8 cellular contexts compared by ENCODE assay signal in genomic region chr12:53232641-53233538, GRCh38. TPM values are rescaled to one million over a fixed set of nuclear protein-coding genes. Genes with fewer than 3 reads are reported as not detected.
DNase-seq lines count a peak whose midpoint lies in the region; ATAC-seq and TF ChIP-seq lines count a peak whose summit lies in the region.

No MANE protein-coding gene starts in this region.

- H3K36me3 Mint-ChIP-seq in activated naive CD8-positive, alpha-beta T cell = no peaks in the 10 kb centered on the region

- no peak for TF ChIP-seq POLR2A in gastrocnemius medialis (IDR thresholded peaks at IDR 0.05)

- H3K27me3 ChIP-seq in right atrium auricular region (no peaks in the 10 kb centered on the region), gastrocnemius medialis (peaks cover 20 to 34% (median 33%) of the 10 kb centered on the region in 3 donors)

- H3K9me3 Mint-ChIP-seq in activated naive CD8-positive, alpha-beta T cell (ENCODE audit: low read depth) = no peaks in the 10 kb centered on the region

- H3K4me1 ChIP-seq in right atrium auricular region (peaks cover 0 to 44% of the 10 kb centered on the region in 2 donors), gastrocnemius medialis (peaks cover 5 to 21% of the 10 kb centered on the region in 2 donors)

- TF ChIP-seq CTCF in right atrium auricular region (IDR thresholded peaks at IDR 0.05) = no peak
- no peak for TF ChIP-seq CTCF in gastrocnemius medialis (IDR thresholded peaks at IDR 0.05 in 4 of 5, conservative IDR thresholded peaks at IDR 0.05 in 1 of 5)

- peak overlapping the region; percentile 75 to 79 for H3K27ac ChIP-seq in right atrium auricular region
- peak overlapping the region; percentile 42 to 75 (median 68) for H3K27ac ChIP-seq in gastrocnemius medialis

- H3K4me3 Mint-ChIP-seq in activated naive CD8-positive, alpha-beta T cell = peak overlapping the region; percentile 89

- DNase-seq in DMS79 treated with DMSO at 0.1 percent for 48 hours (lab: John Stamatoyannopoulos, UW) (peak; percentile 22), DMS79 (lab: John Stamatoyannopoulos, UW) (no peak), MV-4-11 (lab: John Stamatoyannopoulos, UW) (peak; percentile 19), right atrium auricular region (ENCODE audit: low spot score) (no peak), gastrocnemius medialis (no peak), UCSD-AML1 (lab: John Stamatoyannopoulos, UW; ENCODE audit: unreplicated experiment) (no peak)

- in situ Hi-C loops in gastrocnemius medialis (cut with MboI; ENCODE audit: low sequenced_read_pairs in 4 of 4) = no loop called here

- peaks cover 71% of the 10 kb centered on the region for H3K4me1 Mint-ChIP-seq in activated naive CD8-positive, alpha-beta T cell (ENCODE audit: low read depth)

- H3K4me3 ChIP-seq in right atrium auricular region = peak overlapping the region; percentile 43 to 73
- H3K4me3 ChIP-seq in gastrocnemius medialis = peak overlapping the region; percentile 54 to 74 (median 57)

- H3K36me3 ChIP-seq in right atrium auricular region (no peaks in the 10 kb centered on the region), gastrocnemius medialis (no peaks in the 10 kb centered on the region)

- intact Hi-C loops in gastrocnemius medialis (cut with DNase I; ENCODE audit: low total_unique reads) = no loop called here

- peak; percentile 31 to 34 for ATAC-seq in gastrocnemius medialis
- no peak for ATAC-seq in HG03095 (IDR thresholded peaks at IDR 0.05; ENCODE audit: unreplicated experiment)

- H3K27me3 Mint-ChIP-seq in activated naive CD8-positive, alpha-beta T cell = no peaks in the 10 kb centered on the region

- H3K9me3 ChIP-seq in right atrium auricular region (no peaks in the 10 kb centered on the region), gastrocnemius medialis (no peaks in the 10 kb centered on the region)

- H3K27ac Mint-ChIP-seq in activated naive CD8-positive, alpha-beta T cell = peak overlapping the region; percentile 84

RNA-seq across cellular contexts. Expression of gene RARG, which starts 0.9 kb away (rescaled TPM):
- total RNA-seq in right atrium auricular region (10 to 100 TPM; 14.8 to 15.0 TPM), gastrocnemius medialis (1 to 10 TPM; 4.2 to 5.8 (median 4.9) TPM)

RNA-seq across cellular contexts. Expression of gene ITGB7, which starts 25.8 kb away (rescaled TPM):
- total RNA-seq in right atrium auricular region (under 1 TPM in 1 of 2 donors, not detected in 1; 0.47 TPM), gastrocnemius medialis (under 1 TPM in 2 of 4 donors, not detected in 2; 0.73 to 0.81 TPM)

RNA-seq across cellular contexts. Expression of gene ESPL1, which starts 35.2 kb away (rescaled TPM):
- total RNA-seq in right atrium auricular region = under 1 TPM; 0.12 to 0.59 TPM
- under 1 TPM in 3 of 4 donors, not detected in 1; 0.20 to 0.44 (median 0.24) TPM for total RNA-seq in gastrocnemius medialis

RNA-seq across cellular contexts. Expression of gene CSAD, which starts 52.2 kb away (rescaled TPM):
- total RNA-seq in right atrium auricular region = 1 to 10 TPM; 3.4 to 4.9 TPM
- total RNA-seq in gastrocnemius medialis = 10 to 100 TPM in 1 of 4 donors, 1 to 10 TPM in 2, under 1 TPM in 1; 0.68 to 14.9 (median 1.9) TPM

RNA-seq across cellular contexts. Expression of gene ZNF740, which starts 52.4 kb away (rescaled TPM):
- total RNA-seq in right atrium auricular region (1 to 10 TPM; 5.9 to 7.4 TPM), gastrocnemius medialis (1 to 10 TPM; 4.1 to 7.4 (median 5.0) TPM)

Comparison
In these comparisons a context has a peak if more than half of its experiments do, and no peak if none do; other contexts are left out.
1. DNase-seq: peak in DMS79 treated with DMSO at 0.1 percent for 48 hours (single experiment) and MV-4-11 (single experiment); none in DMS79 (single experiment), right atrium auricular region (single experiment), gastrocnemius medialis (0 of 2) and UCSD-AML1 (single experiment).